Comparison of ENCODE assay signal across 12 cellular contexts in the genomic region with DNA sequence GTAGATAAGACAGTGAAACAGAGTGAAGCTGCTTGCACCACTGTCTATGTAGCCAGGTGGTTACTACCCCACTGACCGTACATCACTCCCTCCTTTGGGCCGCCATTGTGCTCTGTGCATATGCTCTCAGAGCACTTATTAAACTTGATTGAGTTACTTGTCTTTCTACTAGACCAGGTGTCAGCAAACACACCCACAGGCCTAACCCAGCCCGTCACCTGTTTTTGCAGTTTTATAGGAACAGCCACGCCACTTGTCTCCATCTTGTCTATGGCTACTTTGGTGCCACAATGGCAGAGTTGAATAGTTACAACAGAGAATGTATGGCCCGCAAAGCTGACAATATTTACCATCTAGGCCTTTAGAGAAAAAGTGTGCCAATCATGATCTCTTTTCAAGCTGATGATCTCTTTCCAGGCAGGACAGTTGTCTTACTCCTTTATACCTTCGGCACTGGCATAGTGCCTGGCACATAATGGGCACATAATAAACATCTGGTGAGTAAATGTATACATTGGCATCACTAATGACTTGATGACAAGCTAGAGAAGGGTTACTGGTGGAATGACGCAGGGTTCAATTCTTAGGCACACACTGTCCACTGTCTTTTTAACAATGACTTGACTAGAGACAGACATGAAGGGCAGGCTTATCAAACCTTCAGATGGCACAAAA.
"Had no signal": no experiment of that assay in that cellular context is flagged by ENCODE, and none has a peak within 500 bp of the region (broad histone marks: within the 10 kb centered on the region; RNA-seq: fewer than 3 reads in every experiment).

No MANE protein-coding gene starts in this region.

- H3K36me3 Mint-ChIP-seq: natural killer cell had no signal

- H3K27me3 Mint-ChIP-seq: activated naive CD8-positive, alpha-beta T cell treated with anti-CD3 and anti-CD28 coated beads, Interleukin-2, amount 50 U/mL, for 24 hours had no signal

- H3K9me3 Mint-ChIP-seq: activated naive CD8-positive, alpha-beta T cell treated with anti-CD3 and anti-CD28 coated beads, Interleukin-2, amount 50 U/mL, for 24 hours; activated T-helper 1 cell treated with anti-CD3 and anti-CD28 coated beads, Interleukin-12 subunit alpha, Interleukin-12 subunit beta, Interleukin-2, Interleukin-4 antibody, amounts not matched to agents 30 ng/mL and 10 ng/mL and 1 ng/mL, durations not matched to agents 14 hours and 24 hours and 36 hours; natural killer cell had no signal

- H3K9me3 ChIP-seq: neutrophil had no signal

- H3K36me3 ChIP-seq: neutrophil had no signal

- ATAC-seq: activated naive CD8-positive, alpha-beta T cell treated with anti-CD3 and anti-CD28 coated beads, Interleukin-2, amount 50 U/mL, for 24 hours; esophagus mucosa; natural killer cell had no signal

- H3K4me3 Mint-ChIP-seq: activated naive CD8-positive, alpha-beta T cell treated with anti-CD3 and anti-CD28 coated beads, Interleukin-2, amount 50 U/mL, for 24 hours; activated T-helper 1 cell treated with anti-CD3 and anti-CD28 coated beads, Interleukin-12 subunit alpha, Interleukin-12 subunit beta, Interleukin-2, Interleukin-4 antibody, amounts not matched to agents 30 ng/mL and 10 ng/mL and 1 ng/mL, durations not matched to agents 14 hours and 24 hours and 36 hours; natural killer cell had no signal

- H3K27me3 ChIP-seq: neutrophil had no signal

- H3K27ac Mint-ChIP-seq: activated naive CD8-positive, alpha-beta T cell treated with anti-CD3 and anti-CD28 coated beads, Interleukin-2, amount 50 U/mL, for 24 hours; activated T-helper 1 cell treated with anti-CD3 and anti-CD28 coated beads, Interleukin-12 subunit alpha, Interleukin-12 subunit beta, Interleukin-2, Interleukin-4 antibody, amounts not matched to agents 30 ng/mL and 10 ng/mL and 1 ng/mL, durations not matched to agents 14 hours and 24 hours and 36 hours; natural killer cell had no signal

- H3K27ac ChIP-seq: neutrophil had no signal

- DNase-seq: activated CD4-positive, alpha-beta T cell treated with anti-CD3 and anti-CD28 coated beads, Interleukin-2, amount 50 U/mL, for 1 hour; activated CD8-positive, alpha-beta memory T cell treated with anti-CD3 and anti-CD28 coated beads for 24 hours; activated naive CD4-positive, alpha-beta T cell treated with Interleukin-2 at 50 U/mL for 16 hours; activated naive CD8-positive, alpha-beta T cell treated with anti-CD3 and anti-CD28 coated beads, Interleukin-2, amount 50 U/mL, for 24 hours; aorta; natural killer cell; small intestine; stimulated activated CD4-positive, alpha-beta T cell treated with anti-CD3 and anti-CD28 coated beads, Interleukin-4, amount 100 ng/mL, for 24 hours; stimulated activated naive CD4-positive, alpha-beta T cell had no signal
